In genomic region chr11:65188486-65188885, GRCh38 we compare ENCODE assay signal across 26 cellular contexts. TPM values are rescaled to one million over a fixed set of nuclear protein-coding genes. Genes with fewer than 3 reads are reported as not detected.
"Had no signal": no experiment of that assay in that cellular context is flagged by ENCODE, and none has a peak within 500 bp of the region (broad histone marks: within the 10 kb centered on the region; RNA-seq: fewer than 3 reads in every experiment).

No MANE protein-coding gene starts in this region.

- DNase-seq: effector memory CD4-positive, alpha-beta T cell; gastrocnemius medialis; heart right ventricle; hypothalamus; islet precursor cell; left ventricle myocardium inferior; mesendoderm; retina; small intestine; stimulated activated CD4-positive, alpha-beta T cell treated with anti-CD3 and anti-CD28 coated beads, Interleukin-2, amount 100 ng/mL, for 48 hours; stimulated activated naive B cell treated with anti-CD40 and anti-IgM and Interleukin-4, amounts not matched to agents 10 μg/mL and 1 μg/mL and 100 μg/mL, for 72 hours; stimulated activated naive CD8-positive, alpha-beta T cell treated with anti-CD3 and anti-CD28 coated beads, Interleukin-15, amount 100 ng/mL, for 72 hours; transverse colon had no signal

- H3K4me3 ChIP-seq: esophagus muscularis mucosa, gastrocnemius medialis, heart right ventricle, left ventricle myocardium inferior, lung, psoas muscle, thoracic aorta, transverse colon had no signal

- FAIRE-seq: small intestine had no signal

- H3K27me3 ChIP-seq: esophagus muscularis mucosa, gastrocnemius medialis, heart right ventricle, neutrophil, transverse colon had no signal

- H3K9me3 ChIP-seq: esophagus muscularis mucosa, gastrocnemius medialis, heart right ventricle, left ventricle myocardium inferior, neutrophil, psoas muscle, thoracic aorta, transverse colon had no signal

- H3K4me1 ChIP-seq: gastrocnemius medialis, psoas muscle had no signal

- H3K27ac ChIP-seq: epithelial cell of prostate, esophagus muscularis mucosa, gastrocnemius medialis, heart right ventricle, left ventricle myocardium inferior, neutrophil, psoas muscle, thoracic aorta, transverse colon had no signal

- ATAC-seq: gastrocnemius medialis; naive thymus-derived CD4-positive, alpha-beta T cell; psoas muscle; stimulated activated naive B cell treated with anti-CD40 and anti-IgM and Interleukin-4, amounts not matched to agents 10 μg/mL and 1 μg/mL and 100 μg/mL, for 72 hours had no signal

RNA-seq across cellular contexts. Expression of gene SPDYC, which starts 18.5 kb away (rescaled TPM):
- total RNA-seq: esophagus muscularis mucosa; fibroblast of villous mesenchyme; gastrocnemius medialis; heart right ventricle; left ventricle myocardium inferior; lung; mononuclear cell; naive thymus-derived CD4-positive, alpha-beta T cell; osteoblast; psoas muscle; subcutaneous adipose tissue; thoracic aorta; transverse colon; ureter had no signal
- polyA plus RNA-seq: heart right ventricle; lung; naive thymus-derived CD4-positive, alpha-beta T cell; neural cell; psoas muscle had no signal
